ENCODE assay signal across 8 cellular contexts in genomic region chr4:112327950-112328349, GRCh38. TPM values are rescaled to one million over a fixed set of nuclear protein-coding genes. Genes with fewer than 3 reads are reported as not detected.
A peak's percentile ranks its signal among the peaks of the same experiment; 100 is the strongest.
DNase-seq lines count a peak whose midpoint lies in the region; ATAC-seq and TF ChIP-seq lines count a peak whose summit lies in the region.

No MANE protein-coding gene starts in this region.

- ATAC-seq in GM18907 (IDR thresholded peaks at IDR 0.05; ENCODE audit: unreplicated experiment) (peak; percentile 83), HG03045 (IDR thresholded peaks at IDR 0.05; ENCODE audit: unreplicated experiment) (peak; percentile 79)

- no peaks in the 10 kb centered on the region for H3K27me3 ChIP-seq in sigmoid colon

- H3K4me1 ChIP-seq in sigmoid colon = no peaks in the 10 kb centered on the region

- DNase-seq in DMS53 (lab: John Stamatoyannopoulos, UW) (peak; percentile 71), NCI-H2029 treated with DMSO at 0.1 percent for 48 hours (lab: John Stamatoyannopoulos, UW) (peak; percentile 62), astrocyte of the cerebellum (ENCODE audit: low read depth) (peak; percentile 64), left kidney (ENCODE audit: low read depth, low spot score) (peak; percentile 78), sigmoid colon (no peak), coronary artery (ENCODE audit: low spot score) (no peak)

- no peaks in the 10 kb centered on the region for H3K36me3 ChIP-seq in sigmoid colon

- TF ChIP-seq CTCF in astrocyte of the cerebellum (IDR thresholded peaks at IDR 0.05; ENCODE audit: low read depth, low read length, missing control alignments) (peak; percentile 42), sigmoid colon (IDR thresholded peaks at IDR 0.05) (peak in 1 of 4 experiments; percentile 31), coronary artery (IDR thresholded peaks at IDR 0.05) (no peak)

- no peak for TF ChIP-seq EP300 in sigmoid colon (IDR thresholded peaks at IDR 0.05)

- no peak for TF ChIP-seq POLR2A in sigmoid colon (IDR thresholded peaks at IDR 0.05)

- in situ Hi-C loops in astrocyte of the cerebellum (cut with HindIII; ENCODE audit: low sequenced_read_pairs) = loop anchor here (25.0 kb wide), 1 partner anchor 234 kb away; no protein-coding TSS in a partner anchor

- no peaks in the 10 kb centered on the region for H3K9me3 ChIP-seq in sigmoid colon

- intact Hi-C loops in sigmoid colon (cut with DNase I) = loop anchor here (10.0 kb wide), 1 partner anchor 277 kb away; no protein-coding TSS in a partner anchor

- H3K4me3 ChIP-seq in astrocyte of the cerebellum (ENCODE audit: low read depth, low read length) (peak overlapping the region; percentile 18), sigmoid colon (no peak overlapping the region), coronary artery (no peak overlapping the region)

- WGBS in sigmoid colon, 2 donors = 66 to 75% methylated on average over 7 of the region's 7 CpGs

- H3K27ac ChIP-seq in sigmoid colon (no peak overlapping the region), coronary artery (no peak overlapping the region)

RNA-seq across cellular contexts. Expression of gene ALPK1, which starts 30.8 kb away (rescaled TPM):
- 10 to 100 TPM; 12.1 to 27.4 (median 18.7) TPM for total RNA-seq in sigmoid colon
- 10 to 100 TPM in 1 of 3 donors, 1 to 10 TPM in 2; 4.2 to 10.2 (median 5.5) TPM for polyA plus RNA-seq in sigmoid colon

RNA-seq across cellular contexts. Expression of gene TIFA, which starts 42.2 kb away (rescaled TPM):
- total RNA-seq in sigmoid colon = 1 to 10 TPM; 1.1 to 7.9 (median 3.7) TPM
- polyA plus RNA-seq in sigmoid colon = 10 to 100 TPM in 1 of 3 donors, 1 to 10 TPM in 2; 6.0 to 13.5 (median 8.8) TPM

Comparison
In these comparisons a context has a peak if more than half of its experiments do, and no peak if none do; other contexts are left out.
1. DNase-seq: peak in DMS53 (single experiment), NCI-H2029 treated with DMSO at 0.1 percent for 48 hours (single experiment), astrocyte of the cerebellum (single experiment) and left kidney (single experiment); none in sigmoid colon (single experiment) and coronary artery (single experiment).